30 cellular contexts compared by ENCODE assay signal in genomic region chr11:112516261-112516660, GRCh38.
"Had no signal": no experiment of that assay in that cellular context is flagged by ENCODE, and none has a peak within 500 bp of the region (broad histone marks: within the 10 kb centered on the region; RNA-seq: fewer than 3 reads in every experiment).

No MANE protein-coding gene starts in this region.

- FAIRE-seq: endometrium, islet of Langerhans, pancreas had no signal

- H3K36me3 ChIP-seq: cardiac muscle cell, colonic mucosa, gastrocnemius medialis, left lung, pancreas, uterus had no signal

- H3K4me3 ChIP-seq: body of pancreas, cardiac muscle cell, colonic mucosa, gastrocnemius medialis, left lung, lung, mucosa of descending colon, pancreas, testis, uterus had no signal

- H3K9me3 ChIP-seq: body of pancreas, colonic mucosa, gastrocnemius medialis, left lung, mucosa of descending colon, pancreas, testis, uterus had no signal

- H3K4me1 ChIP-seq: body of pancreas, colonic mucosa, gastrocnemius medialis, left lung, pancreas, testis, uterus had no signal

- H3K27ac Mint-ChIP-seq: activated naive CD8-positive, alpha-beta T cell had no signal

- H3K27ac ChIP-seq: body of pancreas, cardiac muscle cell, colonic mucosa, epithelial cell of prostate, gastrocnemius medialis, left lung, pancreas, testis, uterus had no signal

- H3K4me1 Mint-ChIP-seq: naive B cell had no signal

- H3K4me3 Mint-ChIP-seq: activated naive CD8-positive, alpha-beta T cell; naive B cell; neural crest cell had no signal

- DNase-seq: activated CD4-positive, alpha-beta T cell treated with anti-CD3 and anti-CD28 coated beads for 4 hours; activated CD4-positive, alpha-beta T cell treated with anti-CD3 and anti-CD28 coated beads, Interleukin-2, amount 50 U/mL, for 4 hours; activated CD4-positive, CD25-positive, alpha-beta regulatory T cell; activated effector memory CD4-positive, alpha-beta T cell treated with Interleukin-2 at 50 U/mL for 16 hours; activated naive CD4-positive, alpha-beta T cell treated with Interleukin-2 at 50 U/mL for 16 hours; aorta; body of pancreas; cerebellar nuclear complex; colonic mucosa; effector CD8-positive, alpha-beta T cell; gastrocnemius medialis; glutamatergic neuron; left lung; mucosa of descending colon; naive B cell; nucleus accumbens; pancreas; right cardiac atrium; stimulated activated CD4-positive, alpha-beta T cell treated with anti-CD3 and anti-CD28 coated beads, Interleukin-2, amount 100 ng/mL, for 48 hours; stimulated activated naive CD8-positive, alpha-beta T cell treated with anti-CD3 and anti-CD28 coated beads, Interleukin-15, Interleukin-2, amounts not matched to agents 100 U/mL and 50 U/mL, for 24 hours; testis; trophoblast cell; uterus had no signal

- H3K36me3 Mint-ChIP-seq: activated naive CD8-positive, alpha-beta T cell; naive B cell had no signal

- H3K27me3 ChIP-seq: body of pancreas, cardiac muscle cell, colonic mucosa, gastrocnemius medialis, left lung, pancreas, testis, uterus had no signal
